Comparison of ENCODE assay signal across 14 cellular contexts in the genomic region with DNA sequence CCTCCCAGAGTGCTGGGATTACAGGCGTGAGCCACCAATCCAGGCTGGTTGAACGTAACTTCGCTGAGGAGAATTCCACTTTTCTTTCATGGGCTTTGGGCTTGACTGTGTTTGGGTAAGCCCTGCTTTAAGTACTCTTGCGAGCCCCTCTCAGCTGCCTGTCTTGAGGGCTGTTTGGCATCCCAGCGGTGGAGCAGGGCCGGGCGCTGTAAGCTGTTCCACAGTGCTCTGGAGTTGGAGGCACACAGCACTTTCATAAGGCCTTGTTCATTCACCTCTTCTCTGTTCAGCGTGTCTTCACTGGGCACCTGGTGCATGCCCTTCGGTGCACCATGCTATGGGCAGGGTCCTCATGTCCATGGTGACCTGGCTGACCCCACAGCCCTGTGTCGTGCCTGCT. TPM values are rescaled to one million over a fixed set of nuclear protein-coding genes. Genes with fewer than 3 reads are reported as not detected.
A peak's percentile ranks its signal among the peaks of the same experiment; 100 is the strongest.
DNase-seq lines count a peak whose midpoint lies in the region; ATAC-seq and TF ChIP-seq lines count a peak whose summit lies in the region.
"Had no signal": no experiment of that assay in that cellular context is flagged by ENCODE, and none has a peak within 500 bp of the region (broad histone marks: within the 10 kb centered on the region; RNA-seq: fewer than 3 reads in every experiment).

No MANE protein-coding gene starts in this region.

- H3K27ac ChIP-seq in DND-41 (ENCODE audit: low read length): peak overlapping the region; percentile 14; the same call in 1 of the 2 replicates
- H3K27ac ChIP-seq in KOPT-K1 (ENCODE audit: low read depth, low read length, poor library complexity, severe bottlenecking): peak overlapping the region; percentile 96
- H3K27ac ChIP-seq in left lung: no peak overlapping the region
- no peak overlapping the region for H3K27ac ChIP-seq in thyroid gland
- H3K27ac ChIP-seq: GM23248 had no signal

- intact Hi-C loops in left lung (cut with DNase I): no loop called here
- intact Hi-C loops in thyroid gland (cut with DNase I): no loop called here
- intact Hi-C loops in cardiac septum (cut with DNase I): no loop called here

- 41 to 49% methylated on average over 9 to 10 of the region's 10 CpGs for WGBS in thyroid gland, 2 donors

- no peaks in the 10 kb centered on the region for H3K36me3 ChIP-seq in DND-41 (ENCODE audit: insufficient read depth, low read length)
- no peaks in the 10 kb centered on the region for H3K36me3 ChIP-seq in KOPT-K1 (ENCODE audit: insufficient read depth, low read length)
- no peaks in the 10 kb centered on the region for H3K36me3 ChIP-seq in left lung
- no peaks in the 10 kb centered on the region for H3K36me3 ChIP-seq in thyroid gland

- H3K4me1 ChIP-seq in DND-41 (ENCODE audit: insufficient read depth, low read length) (peaks cover 36% of the 10 kb centered on the region), left lung (peaks cover 0 to 9% of the 10 kb centered on the region in 2 donors), thyroid gland (no peaks in the 10 kb centered on the region)

- no peaks in the 10 kb centered on the region for H3K79me2 ChIP-seq in DND-41 (ENCODE audit: insufficient read depth, low read length)

- no peak overlapping the region for H3K4me2 ChIP-seq in DND-41 (ENCODE audit: insufficient read depth, low read length)

- no peak overlapping the region for H3K9ac ChIP-seq in DND-41 (ENCODE audit: low read depth, low read length)
- H3K9ac ChIP-seq: GM23248 had no signal

- no peak overlapping the region for H2AFZ ChIP-seq in DND-41 (ENCODE audit: low read depth, low read length)
- H2AFZ ChIP-seq: GM23248 had no signal

- no peak for DNase-seq in DND-41
- no peak for DNase-seq in left lung
- DNase-seq in thyroid gland: peak; percentile 58 to 64
- DNase-seq in cardiac septum (ENCODE audit: low spot score): no peak
- no peak for DNase-seq in stimulated activated CD4-positive, alpha-beta T cell treated with anti-CD3 and anti-CD28 coated beads, Interleukin-4, amount 100 ng/mL, for 24 hours
- DNase-seq: ACHN; CD8-positive, alpha-beta T cell; DMS 273 treated with DMSO at 0.1 percent for 48 hours; DMS53; GM23248; HCEC 1CT; Karpas-422 had no signal

- H3K4me3 ChIP-seq in DND-41 (ENCODE audit: low read depth in 1 of 2, low read length in 2 of 2): no peak overlapping the region
- H3K4me3 ChIP-seq in left lung: no peak overlapping the region
- no peak overlapping the region for H3K4me3 ChIP-seq in thyroid gland (replicated peaks in 1 of 3)
- H3K4me3 ChIP-seq: GM23248 had no signal

- H3K27me3 ChIP-seq in DND-41 (ENCODE audit: insufficient read depth, low read length, poor library complexity) (no peaks in the 10 kb centered on the region), left lung (peaks cover 0 to 10% of the 10 kb centered on the region in 2 donors), thyroid gland (no peaks in the 10 kb centered on the region)

- H4K20me1 ChIP-seq in DND-41 (ENCODE audit: insufficient read depth, low read length): no peaks in the 10 kb centered on the region

- TF ChIP-seq POLR2A in thyroid gland (IDR thresholded peaks at IDR 0.05): no peak

- no peak for TF ChIP-seq CTCF in DND-41 (IDR thresholded peaks at IDR 0.05; ENCODE audit: borderline replicate concordance, extremely low read depth, low read length, poor library complexity, severe bottlenecking)
- no peak for TF ChIP-seq CTCF in left lung (IDR thresholded peaks at IDR 0.05)
- no peak for TF ChIP-seq CTCF in thyroid gland (IDR thresholded peaks at IDR 0.05)

- ATAC-seq in DND-41 (ENCODE audit: insufficient read depth, low read depth): no peak
- ATAC-seq in left lung: peak; percentile 49
- ATAC-seq in HG03571 (IDR thresholded peaks at IDR 0.05; ENCODE audit: unreplicated experiment): no peak
- ATAC-seq: CD8-positive, alpha-beta T cell had no signal

- H3K9me3 ChIP-seq in DND-41 (ENCODE audit: insufficient read depth, low read length, severe bottlenecking) (no peaks in the 10 kb centered on the region), KOPT-K1 (ENCODE audit: insufficient read depth, low read length, poor library complexity, severe bottlenecking) (no peaks in the 10 kb centered on the region), left lung (no peaks in the 10 kb centered on the region), thyroid gland (no peaks in the 10 kb centered on the region)

RNA-seq across cellular contexts. Expression of a gene that starts 21.6 kb away (rescaled TPM):
- total RNA-seq in left lung (under 1 TPM; 0.18 to 0.23 TPM), thyroid gland (1 to 10 TPM in 1 of 4 donors, not detected in 3; 2.0 TPM), cardiac septum (not detected)
- total RNA-seq: CD8-positive, alpha-beta T cell; GM23248 had no signal

RNA-seq across cellular contexts. Expression of a gene that starts 31.5 kb away (rescaled TPM):
- 10 to 100 TPM; 56.0 to 67.5 TPM for total RNA-seq in left lung
- 10 to 100 TPM; 48.3 to 85.7 (median 54.2) TPM for total RNA-seq in thyroid gland
- 53.1 TPM for total RNA-seq in cardiac septum

RNA-seq across cellular contexts. Expression of a gene that starts 32.3 kb away (rescaled TPM):
- total RNA-seq in left lung (100 to 1,000 TPM; 112 to 170 TPM), thyroid gland (100 to 1,000 TPM in 3 of 4 donors, 10 to 100 TPM in 1; 93.4 to 139 (median 124) TPM), cardiac septum (130 TPM)

RNA-seq across cellular contexts. Expression of a gene that starts 59.9 kb away (rescaled TPM):
- total RNA-seq in left lung (100 to 1,000 TPM in 1 of 2 donors, 10 to 100 TPM in 1; 31.4 to 116 TPM), thyroid gland (10 to 100 TPM in 1 of 4 donors, 1 to 10 TPM in 3; 5.6 to 10.4 (median 7.0) TPM), cardiac septum (8.7 TPM)

Comparison
In these comparisons a context has a peak if more than half of its experiments do, and no peak if none do; other contexts are left out.
1. DNase-seq: peak in thyroid gland (2 of 2); none in DND-41 (single experiment), left lung (0 of 2), cardiac septum (single experiment) and stimulated activated CD4-positive, alpha-beta T cell treated with anti-CD3 and anti-CD28 coated beads, Interleukin-4, amount 100 ng/mL, for 24 hours (single experiment).
2. H3K27ac ChIP-seq: peak in DND-41 (single experiment) and KOPT-K1 (single experiment); none in left lung (0 of 2) and thyroid gland (0 of 3).